Comparison of ENCODE assay signal across 8 cellular contexts in the genomic region with DNA sequence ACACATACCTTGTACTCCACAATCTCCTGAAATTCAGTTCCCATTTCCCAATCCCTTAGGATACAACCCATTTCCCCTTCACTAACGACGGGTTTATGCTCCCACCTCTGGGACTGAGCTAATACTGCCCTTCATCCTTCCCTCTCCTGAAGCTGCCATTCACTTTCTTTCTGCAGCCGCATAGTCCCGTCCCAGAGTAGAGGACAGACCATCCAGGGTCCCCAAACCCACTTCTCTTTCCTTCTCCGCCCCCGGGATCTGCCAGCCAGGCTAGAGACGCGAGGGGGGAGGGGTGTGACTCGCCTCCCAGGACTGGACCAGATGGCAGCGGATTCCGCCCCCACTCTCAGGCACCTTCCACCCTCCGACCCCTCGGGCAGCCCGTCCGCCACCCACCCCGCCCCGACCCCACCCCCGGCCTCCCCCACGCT. TPM values are rescaled to one million over a fixed set of nuclear protein-coding genes. Genes with fewer than 3 reads are reported as not detected.
DNase-seq lines count a peak whose midpoint lies in the region; ATAC-seq and TF ChIP-seq lines count a peak whose summit lies in the region.

No MANE protein-coding gene starts in this region.

- H3K27me3 Mint-ChIP-seq in CD4-positive, CD25-positive, alpha-beta regulatory T cell = no peaks in the 10 kb centered on the region
- H3K27me3 Mint-ChIP-seq in endothelial cell (ENCODE audit: unreplicated experiment) = no peaks in the 10 kb centered on the region

- peaks cover 22 to 43% (median 28%) of the 10 kb centered on the region in 4 donors for H3K4me1 Mint-ChIP-seq in CD4-positive, CD25-positive, alpha-beta regulatory T cell
- H3K4me1 Mint-ChIP-seq in endothelial cell (ENCODE audit: unreplicated experiment) = peaks cover 8% of the 10 kb centered on the region

- H3K27me3 ChIP-seq in CD4-positive, CD25-positive, alpha-beta regulatory T cell (ENCODE audit: control insufficient read depth, insufficient read depth, low read length) = no peaks in the 10 kb centered on the region
- H3K27me3 ChIP-seq in MG63 = no peaks in the 10 kb centered on the region

- peaks cover 20% of the 10 kb centered on the region for H3K4me1 ChIP-seq in CD4-positive, CD25-positive, alpha-beta regulatory T cell (ENCODE audit: control insufficient read depth, insufficient read depth, low read length, poor library complexity, severe bottlenecking)

- TF ChIP-seq CTCF in endothelial cell (IDR thresholded peaks at IDR 0.05; ENCODE audit: unreplicated experiment) = no peak

- peak overlapping the region; percentile 90 to 95 (median 94) for H3K4me3 Mint-ChIP-seq in CD4-positive, CD25-positive, alpha-beta regulatory T cell
- H3K4me3 Mint-ChIP-seq in endothelial cell (ENCODE audit: unreplicated experiment) = peak overlapping the region; percentile 98

- H3K36me3 ChIP-seq in CD4-positive, CD25-positive, alpha-beta regulatory T cell (ENCODE audit: control insufficient read depth, insufficient read depth, low read length) = no peaks in the 10 kb centered on the region
- peaks cover 5% of the 10 kb centered on the region for H3K36me3 ChIP-seq in MG63

- peak overlapping the region; percentile 90 for H3K4me3 ChIP-seq in CD4-positive, CD25-positive, alpha-beta regulatory T cell (ENCODE audit: low read depth, low read length)
- H3K4me3 ChIP-seq in MG63 = peak overlapping the region; percentile 87

- no peaks in the 10 kb centered on the region for H3K9me3 ChIP-seq in CD4-positive, CD25-positive, alpha-beta regulatory T cell (ENCODE audit: control insufficient read depth in 2 of 2, low read length in 2 of 2)
- no peaks in the 10 kb centered on the region for H3K9me3 ChIP-seq in MG63

- peak; percentile 1 to 15 (median 4) for DNase-seq in CD4-positive, CD25-positive, alpha-beta regulatory T cell
- DNase-seq in MG63 (peak; percentile 69), endothelial cell (ENCODE audit: low spot score) (peak; percentile 54), mucosa of gallbladder (ENCODE audit: low spot score) (peak; percentile 25)
- DNase-seq in activated CD4-positive, alpha-beta T cell treated with anti-CD3 and anti-CD28 coated beads, Interleukin-2, amount 50 U/mL, for 48 hours = peak; percentile 33 to 52
- peak; percentile 16 for DNase-seq in stimulated activated naive CD4-positive, alpha-beta T cell treated with Interleukin-2 at 50 U/mL for 16 hours (lab: John Stamatoyannopoulos, UW)
- no peak for DNase-seq in effector CD8-positive, alpha-beta T cell (lab: John Stamatoyannopoulos, UW)

- H3K36me3 Mint-ChIP-seq in CD4-positive, CD25-positive, alpha-beta regulatory T cell = peaks cover 5% of the 10 kb centered on the region
- no peaks in the 10 kb centered on the region for H3K36me3 Mint-ChIP-seq in endothelial cell (ENCODE audit: low read depth, unreplicated experiment)

- H3K27ac ChIP-seq in CD4-positive, CD25-positive, alpha-beta regulatory T cell (ENCODE audit: insufficient read depth, low read length, poor library complexity, severe bottlenecking) = no peak overlapping the region

- peak in 1 of 2 donors; percentile 4 for ATAC-seq in CD4-positive, CD25-positive, alpha-beta regulatory T cell (ENCODE audit: low read depth in 2 of 2)
- peak; percentile 33 for ATAC-seq in GM21528 (IDR thresholded peaks at IDR 0.05; ENCODE audit: low FRiP score, unreplicated experiment)

- no peaks in the 10 kb centered on the region for H3K9me3 Mint-ChIP-seq in CD4-positive, CD25-positive, alpha-beta regulatory T cell
- H3K9me3 Mint-ChIP-seq in endothelial cell (ENCODE audit: unreplicated experiment) = no peaks in the 10 kb centered on the region

- peak overlapping the region; percentile 77 to 85 (median 83) for H3K27ac Mint-ChIP-seq in CD4-positive, CD25-positive, alpha-beta regulatory T cell
- peak overlapping the region; percentile 72 for H3K27ac Mint-ChIP-seq in endothelial cell (ENCODE audit: unreplicated experiment)

RNA-seq across cellular contexts. Expression of a gene that starts 0.7 kb away (rescaled TPM):
- 16.4 TPM for total RNA-seq in CD4-positive, CD25-positive, alpha-beta regulatory T cell
- polyA plus RNA-seq in CD4-positive, CD25-positive, alpha-beta regulatory T cell = 1 to 10 TPM in 2 of 4 donors, under 1 TPM in 2; 0.56 to 1.4 (median 0.89) TPM
- 31.3 and 33.6 TPM in 2 replicates for total RNA-seq in MG63 (2014; rRNA removed; shearing (Covaris generic); ENCODE audit: low replicate concordance)
- total RNA-seq in endothelial cell (ENCODE audit: unreplicated experiment) (160 TPM), mucosa of gallbladder (13.0 TPM)
